ENCODE assay signal across 1 cellular context in genomic region chr19:10454267-10454666, GRCh38.
TF ChIP-seq lines count a peak whose summit lies in the region.

No MANE protein-coding gene starts in this region.

TF ChIP-seq in A549, 52 proteins besides CTCF, POLR2A, EP300 and RAD21 (continued from another document):
- no peak for TF ChIP-seq REST (IDR thresholded peaks at IDR 0.05)
- no peak for TF ChIP-seq FOXS1 (CRISPR knock-in tag; IDR thresholded peaks at IDR 0.05)
- TF ChIP-seq EHF (CRISPR knock-in tag; IDR thresholded peaks at IDR 0.05): no peak
- TF ChIP-seq HMGXB4 (CRISPR knock-in tag; IDR thresholded peaks at IDR 0.05; ENCODE audit: borderline replicate concordance): no peak
